In the genomic region with DNA sequence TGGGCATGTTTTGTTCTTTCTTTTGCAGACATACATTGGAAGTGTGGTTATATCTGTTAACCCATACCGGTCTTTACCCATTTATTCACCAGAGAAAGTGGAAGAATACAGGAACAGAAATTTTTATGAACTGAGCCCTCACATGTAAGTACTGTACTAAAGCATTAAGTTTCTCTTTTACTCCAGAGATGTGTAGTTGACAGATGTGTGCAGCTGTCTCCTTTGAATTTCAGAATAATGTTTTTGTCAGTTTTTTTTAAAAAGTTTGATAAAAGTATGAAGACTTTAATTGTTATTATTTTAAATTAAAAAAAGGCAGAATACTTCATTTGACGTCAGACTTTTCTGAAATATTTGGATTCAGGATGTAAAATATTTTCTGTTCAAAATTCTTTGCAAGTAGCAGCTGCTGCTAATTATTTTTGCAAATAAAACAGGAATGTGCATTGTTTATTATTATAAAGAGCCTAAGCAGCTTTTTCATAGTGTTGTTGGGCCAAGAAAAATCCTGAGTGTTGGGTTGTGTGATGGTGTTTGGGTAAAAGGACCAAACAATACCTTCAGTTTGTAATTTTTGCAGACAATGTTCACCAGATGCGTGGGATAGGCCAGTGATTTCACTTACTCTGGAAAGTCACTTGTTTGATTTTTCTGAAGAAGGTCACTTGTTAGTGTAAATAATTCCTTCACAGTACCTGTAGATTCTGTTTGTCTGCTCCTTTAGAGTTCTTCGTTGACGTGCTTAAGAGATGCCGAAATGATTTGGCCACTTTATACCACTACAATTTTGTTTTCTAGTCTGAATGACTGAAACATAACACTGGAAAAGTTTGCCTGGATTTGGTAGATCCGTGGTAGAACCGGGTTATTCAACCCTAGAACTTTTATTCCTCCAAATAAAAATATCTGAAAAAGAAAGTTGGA, we compare ENCODE assay signal across 26 cellular contexts. TPM values are rescaled to one million over a fixed set of nuclear protein-coding genes. Genes with fewer than 3 reads are reported as not detected.
A peak's percentile ranks its signal among the peaks of the same experiment; 100 is the strongest.
DNase-seq lines count a peak whose midpoint lies in the region; ATAC-seq, FAIRE-seq and TF ChIP-seq lines count a peak whose summit lies in the region.
"Had no signal": no experiment of that assay in that cellular context is flagged by ENCODE, and none has a peak within 500 bp of the region (broad histone marks: within the 10 kb centered on the region; RNA-seq: fewer than 3 reads in every experiment).

No MANE protein-coding gene starts in this region.

- H3K27me3 ChIP-seq in BJ (ENCODE audit: control insufficient read depth, insufficient read depth, low read length), result no peaks in the 10 kb centered on the region
- no peaks in the 10 kb centered on the region for H3K27me3 ChIP-seq in RWPE2 (ENCODE audit: insufficient read depth, poor library complexity, severe bottlenecking)
- H3K27me3 ChIP-seq in heart right ventricle, result no peaks in the 10 kb centered on the region
- no peaks in the 10 kb centered on the region for H3K27me3 ChIP-seq in osteoblast (ENCODE audit: insufficient read depth, low read length)
- H3K27me3 ChIP-seq: MG63, spleen had no signal

- H3K36me3 ChIP-seq in BJ (ENCODE audit: control insufficient read depth, insufficient read depth, low read length) (no peaks in the 10 kb centered on the region), RWPE2 (ENCODE audit: low read depth) (peaks cover 68% of the 10 kb centered on the region), heart right ventricle (peaks cover 0 to 5% (median 0%) of the 10 kb centered on the region in 9 donors), osteoblast (ENCODE audit: insufficient read depth, low read length) (peaks cover 23% of the 10 kb centered on the region)
- H3K36me3 ChIP-seq: spleen had no signal

- FAIRE-seq in frontal cortex (lab: Jason Lieb, UNC), result no peak
- FAIRE-seq: D721Med had no signal

- POLR2A ChIA-PET in BJ (lab: Charles Lee), result interaction anchor here (0.5 kb wide), 1 partner anchor 50 kb away, joined by 22 read pairs; no protein-coding TSS in a partner anchor

- no peak for ATAC-seq in RWPE2 (ENCODE audit: low read depth)
- ATAC-seq in heart right ventricle, result peak in 4 of 8 donors; percentile 50 to 66 (median 59)
- ATAC-seq in HG03571 (IDR thresholded peaks at IDR 0.05; ENCODE audit: unreplicated experiment), result no peak
- ATAC-seq: activated CD8-positive, alpha-beta T cell treated with anti-CD3 and anti-CD28 coated beads, Interleukin-2, amount 10 ng/mL, durations not matched to agents 7 days and 5 days; stimulated activated effector memory CD8-positive, alpha-beta T cell treated with anti-CD3 and anti-CD28 coated beads, Interleukin-12 subunit alpha, Interleukin-12 subunit beta, amount 100 ng/mL, for 72 hours had no signal

- intact Hi-C loops in heart right ventricle (cut with DNase I), result no loop called here

- DNase-seq in BJ (ENCODE audit: low read depth), result peak; percentile 52
- no peak for DNase-seq in RWPE2 (ENCODE audit: low spot score)
- DNase-seq in heart right ventricle, result no peak
- no peak for DNase-seq in osteoblast (ENCODE audit: insufficient read length, low spot score, missing footprints)
- DNase-seq in frontal cortex (ENCODE audit: low spot score in 2 of 2), result no peak
- DNase-seq in amniotic stem cell (lab: John Stamatoyannopoulos, UW), result no peak
- DNase-seq: ACHN; activated CD4-positive, alpha-beta T cell treated with anti-CD3 and anti-CD28 coated beads for 1 hour; activated CD8-positive, alpha-beta T cell treated with anti-CD3 and anti-CD28 coated beads, Interleukin-2, amount 10 ng/mL, durations not matched to agents 7 days and 5 days; activated effector memory CD4-positive, alpha-beta T cell treated with anti-CD3 and anti-CD28 coated beads, Interleukin-2, amount 50 U/mL, for 16 hours; activated naive CD8-positive, alpha-beta T cell treated with anti-CD3 and anti-CD28 coated beads, Interleukin-2, amount 10 ng/mL, durations not matched to agents 7 days and 5 days; cerebellar nuclear complex; foreskin melanocyte; islet precursor cell; mammary epithelial cell; MG63; NCI-H1417; NCI-H2081; NCI-H446; occipital lobe; spleen; stimulated activated CD4-positive, alpha-beta T cell treated with anti-CD3 and anti-CD28 coated beads, Interleukin-2, amount 100 ng/mL, for 48 hours; substantia nigra had no signal

- peaks cover 12% of the 10 kb centered on the region for H4K20me1 ChIP-seq in osteoblast (ENCODE audit: insufficient read depth, low read length)

- no peak for TF ChIP-seq CTCF in BJ (IDR thresholded peaks at IDR 0.05; ENCODE audit: insufficient read depth, low read depth, low read length)
- TF ChIP-seq CTCF in RWPE2 (IDR thresholded peaks at IDR 0.05; ENCODE audit: poor library complexity, severe bottlenecking), result no peak
- TF ChIP-seq CTCF in heart right ventricle (IDR thresholded peaks at IDR 0.05), result no peak
- TF ChIP-seq CTCF in osteoblast (IDR thresholded peaks at IDR 0.05; ENCODE audit: extremely low read depth, low read depth, low read length), result no peak

- no peaks in the 10 kb centered on the region for H3K9me3 ChIP-seq in RWPE2 (ENCODE audit: severe bottlenecking)
- H3K9me3 ChIP-seq in heart right ventricle, result no peaks in the 10 kb centered on the region
- H3K9me3 ChIP-seq in osteoblast (ENCODE audit: low read depth, low read length), result no peaks in the 10 kb centered on the region
- H3K9me3 ChIP-seq: MG63, spleen had no signal

- H3K4me3 ChIP-seq in BJ (ENCODE audit: low read depth, low read length), result no peak overlapping the region
- no peak overlapping the region for H3K4me3 ChIP-seq in RWPE2 (ENCODE audit: severe bottlenecking)
- H3K4me3 ChIP-seq in heart right ventricle, result peak overlapping the region in 1 of 10 donors; percentile 11
- no peak overlapping the region for H3K4me3 ChIP-seq in osteoblast (ENCODE audit: insufficient read depth, low read length)
- H3K4me3 ChIP-seq: MG63, spleen had no signal

- H3K79me2 ChIP-seq in osteoblast (ENCODE audit: insufficient read depth, low read length), result peaks cover 87% of the 10 kb centered on the region

- 69 to 77% methylated on average over 8 of the region's 8 CpGs for WGBS in heart right ventricle, 2 donors

- H3K4me1 ChIP-seq in RWPE2 (ENCODE audit: insufficient read depth, poor library complexity, severe bottlenecking) (peaks cover 6% of the 10 kb centered on the region), heart right ventricle (peaks cover 0 to 55% (median 30%) of the 10 kb centered on the region in 9 donors), osteoblast (ENCODE audit: insufficient read depth, low read length) (peaks cover 40% of the 10 kb centered on the region)

- CTCF ChIA-PET in BJ (lab: Yijun Ruan, JAX), result no interaction called here

- H2AFZ ChIP-seq in osteoblast (ENCODE audit: low read length), result no peak overlapping the region

- peak overlapping the region; percentile 2 for H3K27ac ChIP-seq in RWPE2 (ENCODE audit: poor library complexity, severe bottlenecking)
- peak overlapping the region in 7 of 10 donors; percentile 2 to 63 (median 38) for H3K27ac ChIP-seq in heart right ventricle
- peak overlapping the region; percentile 1 for H3K27ac ChIP-seq in osteoblast (ENCODE audit: low read depth, low read length)

- H3K4me2 ChIP-seq in osteoblast (ENCODE audit: insufficient read depth, low read length), result no peak overlapping the region

RNA-seq across cellular contexts. Expression of a gene that starts 51.1 kb away (rescaled TPM):
- polyA plus RNA-seq in BJ (2011; rRNA removed) (87.2 and 122 TPM in 2 replicates), heart right ventricle (10 to 100 TPM in 1 of 2 donors, 1 to 10 TPM in 1; 8.7 to 13.8 TPM)
- polyA minus RNA-seq in BJ (2011; rRNA and poly(A)+ RNA removed), result 93.1 and 118 TPM in 2 replicates
- total RNA-seq in heart right ventricle (10 to 100 TPM in 9 of 10 donors, 1 to 10 TPM in 1; 8.7 to 32.4 (median 15.9) TPM), osteoblast (229 and 246 TPM in 2 replicates), frontal cortex (85.2 TPM)
